14 cellular contexts compared by ENCODE assay signal in genomic region chr9:72022846-72023245, GRCh38. TPM values are rescaled to one million over a fixed set of nuclear protein-coding genes. Genes with fewer than 3 reads are reported as not detected.
DNase-seq lines count a peak whose midpoint lies in the region; ATAC-seq and TF ChIP-seq lines count a peak whose summit lies in the region.
"Had no signal": no experiment of that assay in that cellular context is flagged by ENCODE, and none has a peak within 500 bp of the region (broad histone marks: within the 10 kb centered on the region; RNA-seq: fewer than 3 reads in every experiment).

No MANE protein-coding gene starts in this region.

- POLR2A ChIA-PET in SK-N-SH (lab: Yijun Ruan, JAX), result no interaction called here

- TF ChIP-seq EP300 in SK-N-SH (IDR thresholded peaks at IDR 0.05; ENCODE audit: borderline replicate concordance in 1 of 2, low read depth in 1 of 2, low read length in 1 of 2) (no peak), transverse colon (IDR thresholded peaks at IDR 0.05; ENCODE audit: low read depth) (no peak)

- peaks cover 7% of the 10 kb centered on the region for H3K36me3 Mint-ChIP-seq in T-helper 17 cell (ENCODE audit: low read depth)

- DNase-seq in SK-N-SH (no peak), T-helper 17 cell (no peak), fibroblast of the conjunctiva (ENCODE audit: low read depth) (peak; percentile 33), transverse colon (peak; percentile 25)
- DNase-seq: amygdala had no signal

- no peaks in the 10 kb centered on the region for H3K79me2 ChIP-seq in SK-N-SH (ENCODE audit: insufficient read depth)

- H3K9me2 ChIP-seq in SK-N-SH, result no peaks in the 10 kb centered on the region

- no peak overlapping the region for H3K27ac ChIP-seq in SK-N-SH (ENCODE audit: low read depth in 2 of 2, low read length in 1 of 2)
- H3K27ac ChIP-seq in transverse colon, result no peak overlapping the region

- H3K4me1 Mint-ChIP-seq in T-helper 17 cell, result peaks cover 4% of the 10 kb centered on the region

- H3F3A ChIP-seq in SK-N-SH (replicated peaks; ENCODE audit: insufficient read depth), result no peaks in the 10 kb centered on the region

- no peak overlapping the region for H3K4me2 ChIP-seq in SK-N-SH

- in situ Hi-C loops in transverse colon (cut with MboI; ENCODE audit: low pct_ligation_motif_present in 1 of 4, low pct_unique_long_range_greater_than_20kb in 1 of 4, low sequenced_read_pairs in 3 of 4), result loop anchor here in 1 of 4 donors (25.0 kb wide), 2 partner anchors 211 to 411 kb away; no protein-coding TSS in a partner anchor

- H3K36me3 ChIP-seq in SK-N-SH (replicated peaks in 1 of 2; ENCODE audit: control insufficient read depth in 1 of 2, insufficient read depth in 2 of 2, low read length in 1 of 2) (no peaks in the 10 kb centered on the region), transverse colon (no peaks in the 10 kb centered on the region)

- H3K4me3 ChIP-seq in SK-N-SH (ENCODE audit: low read depth in 2 of 2, low read length in 1 of 2) (no peak overlapping the region), transverse colon (no peak overlapping the region)

- H3K27me3 ChIP-seq in SK-N-SH (ENCODE audit: insufficient read depth) (no peaks in the 10 kb centered on the region; the same call in 1 of the 2 replicates), transverse colon (no peaks in the 10 kb centered on the region)

- no peak overlapping the region for H2AFZ ChIP-seq in SK-N-SH (ENCODE audit: low read depth)

- TF ChIP-seq CTCF in SK-N-SH (IDR thresholded peaks at IDR 0.05), result no peak
- TF ChIP-seq CTCF in transverse colon (IDR thresholded peaks at IDR 0.05), result no peak

- no peak overlapping the region for H3K9ac ChIP-seq in SK-N-SH

- H3K27ac Mint-ChIP-seq in T-helper 17 cell, result peak overlapping the region; percentile 41

- ATAC-seq in SK-N-SH treated with all-trans-retinoic acid at 6 μM for 48 hours, result no peak
- no peak for ATAC-seq in T-helper 17 cell
- no peak for ATAC-seq in HG03378 (IDR thresholded peaks at IDR 0.05; ENCODE audit: unreplicated experiment)
- ATAC-seq in HG02763 (IDR thresholded peaks at IDR 0.05; ENCODE audit: unreplicated experiment), result no peak
- no peak for ATAC-seq in GM19397 (IDR thresholded peaks at IDR 0.05; ENCODE audit: unreplicated experiment)
- ATAC-seq: HepG2 had no signal

- no peak overlapping the region for H3K4me3 Mint-ChIP-seq in T-helper 17 cell

- H3K9me3 ChIP-seq in SK-N-SH, result no peaks in the 10 kb centered on the region
- no peaks in the 10 kb centered on the region for H3K9me3 ChIP-seq in T-helper 17 cell (ENCODE audit: control insufficient read depth, low read length, poor library complexity, severe bottlenecking)
- H3K9me3 ChIP-seq in transverse colon, result no peaks in the 10 kb centered on the region

- H3K4me1 ChIP-seq in SK-N-SH (ENCODE audit: control insufficient read depth in 1 of 2, insufficient read depth in 2 of 2, low read depth in 1 of 2, low read length in 1 of 2) (peaks cover 0 to 2% of the 10 kb centered on the region in 2 experiments; a peak in 1 of 4 replicates), transverse colon (peaks cover 0 to 7% (median 3%) of the 10 kb centered on the region in 4 donors)

- TF ChIP-seq POLR2A in transverse colon (IDR thresholded peaks at IDR 0.05), result no peak

- intact Hi-C loops in transverse colon (cut with DNase I; ENCODE audit: low total_unique reads), result no loop called here

- 48% methylated on average over 3 of the region's 3 CpGs for WGBS in SK-N-SH (ENCODE audit: low lambda C conversion rate)
- WGBS in transverse colon (ENCODE audit: low coverage in 1 of 2), 2 donors, result 59 to 100% methylated on average over 1 to 3 of the region's 3 CpGs

- H3K27me3 Mint-ChIP-seq in T-helper 17 cell, result peaks cover 9% of the 10 kb centered on the region

- TF ChIP-seq RAD21 in SK-N-SH (IDR thresholded peaks at IDR 0.05; ENCODE audit: low read length), result no peak

- H4K20me1 ChIP-seq in SK-N-SH (ENCODE audit: insufficient read depth), result no peaks in the 10 kb centered on the region

- CTCF ChIA-PET in SK-N-SH (lab: Yijun Ruan, JAX), result interaction anchor here (2.9 to 8.2 kb wide), 3 partner anchors 16 to 218 kb away, joined by 39 to 149 read pairs (median 60); no protein-coding TSS in a partner anchor

TF ChIP-seq in SK-N-SH, 30 proteins besides CTCF, POLR2A, EP300 and RAD21:
- TF ChIP-seq, protein P1, sequence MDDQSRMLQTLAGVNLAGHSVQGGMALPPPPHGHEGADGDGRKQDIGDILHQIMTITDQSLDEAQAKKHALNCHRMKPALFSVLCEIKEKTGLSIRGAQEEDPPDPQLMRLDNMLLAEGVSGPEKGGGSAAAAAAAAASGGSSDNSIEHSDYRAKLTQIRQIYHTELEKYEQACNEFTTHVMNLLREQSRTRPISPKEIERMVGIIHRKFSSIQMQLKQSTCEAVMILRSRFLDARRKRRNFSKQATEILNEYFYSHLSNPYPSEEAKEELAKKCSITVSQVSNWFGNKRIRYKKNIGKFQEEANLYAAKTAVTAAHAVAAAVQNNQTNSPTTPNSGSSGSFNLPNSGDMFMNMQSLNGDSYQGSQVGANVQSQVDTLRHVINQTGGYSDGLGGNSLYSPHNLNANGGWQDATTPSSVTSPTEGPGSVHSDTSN (IDR thresholded peaks at IDR 0.05), result no peak
- TF ChIP-seq FOSL2 (IDR thresholded peaks at IDR 0.05; ENCODE audit: borderline replicate concordance, low read depth), result peak; percentile 27; the same call in 1 of the 2 replicates

TF ChIP-seq in SK-N-SH treated with all-trans-retinoic acid at 6 μM for 48 hours, 23 proteins besides CTCF, POLR2A, EP300 and RAD21:
- TF ChIP-seq SNAI2 (CRISPR knock-in tag; IDR thresholded peaks at IDR 0.05) (no peak), PPARA (CRISPR knock-in tag; IDR thresholded peaks at IDR 0.05; ENCODE audit: borderline replicate concordance) (no peak), ESRRG (CRISPR knock-in tag; IDR thresholded peaks at IDR 0.05) (no peak), ZFP3 (CRISPR knock-in tag; IDR thresholded peaks at IDR 0.05) (no peak)

RNA-seq across cellular contexts. Expression of gene C9orf57, which starts 37.6 kb away (rescaled TPM):
- not detected in 2 replicates for polyA plus RNA-seq in SK-N-SH (2012; rRNA removed)
- not detected in 2 replicates for polyA plus RNA-seq in SK-N-SH (2012; cell fraction: cytosol; rRNA removed)
- polyA plus RNA-seq in SK-N-SH (2012; cell fraction: nucleus; rRNA removed), result not detected in 2 replicates
- not detected for total RNA-seq in T-helper 17 cell
- total RNA-seq in transverse colon, result not detected
- total RNA-seq: A673, epithelial cell of proximal tubule, HepG2, lung microvascular endothelial cell, SK-MEL-5 had no signal

Comparison
In these comparisons a context has a peak if more than half of its experiments do, and no peak if none do; other contexts are left out.
1. DNase-seq: peak in fibroblast of the conjunctiva (single experiment) and transverse colon (single experiment); none in SK-N-SH (single experiment) and T-helper 17 cell (0 of 3).